1 cellular context compared by ENCODE assay signal in genomic region chr17:30921544-30922196, GRCh38.
TF ChIP-seq lines count a peak whose summit lies in the region.

Gene ADAP2 (plus strand): TSS chr17:30921945. CDS start chr17:30922015, 70 bp downstream.

TF ChIP-seq in H1, 55 proteins besides CTCF, POLR2A, EP300 and RAD21:
- TF ChIP-seq SUZ12 (IDR thresholded peaks at IDR 0.05; ENCODE audit: low read length) = peak; percentile 59
- TF ChIP-seq CBX5 (IDR thresholded peaks at IDR 0.05; ENCODE audit: low read depth, low read length) = no peak
- TF ChIP-seq YY1 (IDR thresholded peaks at IDR 0.05; ENCODE audit: low read depth, low read length) = peak; percentile 40; the same call in 1 of the 2 replicates
- no peak for TF ChIP-seq TAF1 (IDR thresholded peaks at IDR 0.05; ENCODE audit: low read depth, low read length)
- TF ChIP-seq MAX (IDR thresholded peaks at IDR 0.05) = peak; percentile 16
- TF ChIP-seq KDM4A (IDR thresholded peaks at IDR 0.05; ENCODE audit: low read depth, low read length, severe bottlenecking) = peak; percentile 55
TF ChIP-seq in H1: peak in this region for 4.
